In genomic region chr16:87778830-87779579, GRCh38 we compare ENCODE assay signal across 8 cellular contexts. TPM values are rescaled to one million over a fixed set of nuclear protein-coding genes. Genes with fewer than 3 reads are reported as not detected.
DNase-seq lines count a peak whose midpoint lies in the region; ATAC-seq and TF ChIP-seq lines count a peak whose summit lies in the region.

No MANE protein-coding gene starts in this region.

- in situ Hi-C loops in GM18951 (cut with MboI; ENCODE audit: low sequenced_read_pairs, unreplicated experiment): loop anchor here (10.0 kb wide), 1 partner anchor 96 kb away; no protein-coding TSS in a partner anchor

- peak; percentile 54 for ATAC-seq in HG03354 (IDR thresholded peaks at IDR 0.05; ENCODE audit: poor library complexity, severe bottlenecking, unreplicated experiment)

- TF ChIP-seq POLR2A in GM18951 (IDR thresholded peaks at IDR 0.05; ENCODE audit: extremely low read depth, insufficient read depth, insufficient read length): peak; percentile 29

- DNase-seq in AG20443 (ENCODE audit: low spot score) (peak; percentile 92), NCI-H460 (ENCODE audit: extremely low read depth, low read depth) (peak; percentile 88), cerebellar cortex (ENCODE audit: low spot score) (peak; percentile 88), kidney tubule cell (ENCODE audit: low spot score) (peak; percentile 95)
- DNase-seq in activated CD4-positive, alpha-beta T cell treated with anti-CD3 and anti-CD28 coated beads for 1 hour: peak; percentile 87
- DNase-seq in stimulated activated CD4-positive, alpha-beta T cell treated with anti-CD3 and anti-CD28 coated beads, Interleukin-1b, Interleukin-23, amount 100 ng/mL, for 48 hours: peak; percentile 96

RNA-seq across cellular contexts. Expression of gene KLHDC4, which starts 13.2 kb away (rescaled TPM):
- 15.1 and 20.7 TPM in 2 replicates for total RNA-seq in NCI-H460 (2014; rRNA removed; shearing (Covaris generic))
- 56.3 and 59.5 TPM in 2 replicates for polyA plus RNA-seq in NCI-H460 (2014; cell fraction: nucleus; rRNA removed)

Comparison
In these comparisons a context has a peak if more than half of its experiments do, and no peak if none do; other contexts are left out.
1. Peak in every context shown above with its lines: DNase-seq and ATAC-seq.